In the genomic region with DNA sequence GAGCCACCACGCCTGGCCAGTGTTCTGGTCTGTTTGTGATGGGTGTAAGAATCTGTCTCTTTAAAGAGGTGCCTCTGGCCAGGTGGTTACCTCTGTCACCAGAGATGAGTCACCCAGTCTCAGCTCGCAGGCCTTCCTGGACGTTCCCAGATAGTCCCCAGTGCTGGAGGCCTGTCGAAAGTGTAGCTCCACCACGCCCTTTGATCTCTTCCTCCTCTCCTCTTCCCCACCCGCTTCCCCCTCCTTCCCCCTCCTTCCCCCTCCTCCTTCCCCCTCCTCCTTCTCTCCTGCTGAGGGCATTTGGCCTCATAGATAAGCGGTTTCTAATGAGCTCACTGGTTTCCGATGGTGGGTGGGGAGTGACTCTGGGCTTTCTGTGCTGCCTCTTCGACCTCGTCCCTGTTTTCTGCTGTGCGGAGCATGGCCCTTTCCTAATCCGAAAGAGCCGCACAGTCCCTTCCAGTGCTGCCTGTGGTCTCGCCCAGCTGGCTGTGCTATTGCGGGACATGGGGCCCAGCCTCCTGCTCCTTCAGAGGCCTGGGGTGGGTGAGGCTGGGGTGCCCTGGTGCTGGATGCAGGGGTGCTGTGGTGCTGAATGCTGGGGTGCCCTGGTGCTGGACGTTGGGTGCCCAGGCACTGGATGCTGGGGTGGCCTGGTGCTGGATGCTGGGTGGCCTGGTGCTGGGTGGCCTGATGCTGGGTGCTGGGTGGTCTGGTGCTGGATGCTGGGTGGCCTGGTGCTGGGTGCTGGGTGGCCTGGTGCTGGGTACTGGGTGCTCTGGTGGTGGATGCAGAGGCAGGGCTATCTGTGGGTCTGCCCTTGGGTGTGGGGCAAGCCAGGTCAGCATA, we compare ENCODE assay signal across 1 cellular context.
TF ChIP-seq lines count a peak whose summit lies in the region.

No MANE protein-coding gene starts in this region.

TF ChIP-seq in K562, 482 proteins besides CTCF, POLR2A, EP300 and RAD21 (continued from another document and continues in another):
- TF ChIP-seq, protein P1, sequence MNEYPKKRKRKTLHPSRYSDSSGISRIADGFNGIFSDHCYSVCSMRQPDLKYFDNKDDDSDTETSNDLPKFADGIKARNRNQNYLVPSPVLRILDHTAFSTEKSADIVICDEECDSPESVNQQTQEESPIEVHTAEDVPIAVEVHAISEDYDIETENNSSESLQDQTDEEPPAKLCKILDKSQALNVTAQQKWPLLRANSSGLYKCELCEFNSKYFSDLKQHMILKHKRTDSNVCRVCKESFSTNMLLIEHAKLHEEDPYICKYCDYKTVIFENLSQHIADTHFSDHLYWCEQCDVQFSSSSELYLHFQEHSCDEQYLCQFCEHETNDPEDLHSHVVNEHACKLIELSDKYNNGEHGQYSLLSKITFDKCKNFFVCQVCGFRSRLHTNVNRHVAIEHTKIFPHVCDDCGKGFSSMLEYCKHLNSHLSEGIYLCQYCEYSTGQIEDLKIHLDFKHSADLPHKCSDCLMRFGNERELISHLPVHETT (CRISPR knock-in tag; conservative IDR thresholded peaks at IDR 0.05 in 1 of 2, IDR thresholded peaks at IDR 0.05 in 1 of 2), result peak in 1 of 2 experiments; percentile 69; a peak in 1 of 4 replicates
- TF ChIP-seq SETDB1 (IDR thresholded peaks at IDR 0.05; ENCODE audit: low read length) (no peak), ARHGAP35 (IDR thresholded peaks at IDR 0.05; ENCODE audit: partially characterized antibody) (peak; percentile 44), LARP7 (IDR thresholded peaks at IDR 0.05) (no peak), ZBTB17 (CRISPR knock-in tag; IDR thresholded peaks at IDR 0.05) (0 out of 2 replicates have a peak, but pooled peaks have one; percentile 38), ZNF586 (CRISPR knock-in tag; conservative IDR thresholded peaks at IDR 0.05) (no peak), LCOR (CRISPR knock-in tag; IDR thresholded peaks at IDR 0.05) (0 out of 2 replicates have a peak, but pooled peaks have one; percentile 32), NR2C2 (CRISPR knock-in tag; IDR thresholded peaks at IDR 0.05) (no peak; the same call in 1 of the 2 replicates), NR2C2 (tag; IDR thresholded peaks at IDR 0.05) (peak; percentile 87), ASH1L (IDR thresholded peaks at IDR 0.05; ENCODE audit: borderline replicate concordance, low read depth, partially characterized antibody) (no peak), SRSF3 (IDR thresholded peaks at IDR 0.05; ENCODE audit: insufficient read depth, low read length) (peak; percentile 93; the same call in 1 of the 2 replicates), HDAC8 (tag; IDR thresholded peaks at IDR 0.05) (no peak), RHOXF2B (CRISPR knock-in tag; conservative IDR thresholded peaks at IDR 0.05) (no peak), SMARCB1 (IDR thresholded peaks at IDR 0.05; ENCODE audit: insufficient read length, low read depth) (no peak), MTA2 (IDR thresholded peaks at IDR 0.05; ENCODE audit: low read depth) (peak; percentile 65), POLR3G (IDR thresholded peaks at IDR 0.05; ENCODE audit: extremely low read depth, insufficient read length, insufficient replicate concordance) (no peak), ZNF354B (CRISPR knock-in tag; IDR thresholded peaks at IDR 0.05) (no peak), SRSF7 (optimal IDR thresholded peaks at IDR 0.05; ENCODE audit: low read depth, low read length) (no peak), RFX5 (IDR thresholded peaks at IDR 0.05; ENCODE audit: low read depth, low read length) (no peak), BRD9 (IDR thresholded peaks at IDR 0.05; ENCODE audit: low read depth, partially characterized antibody) (peak; percentile 50), NR1H2 (CRISPR knock-in tag; IDR thresholded peaks at IDR 0.05) (no peak), GABPB1 (CRISPR knock-in tag; IDR thresholded peaks at IDR 0.05) (0 out of 2 replicates have a peak, but pooled peaks have one; percentile 29), CHCHD3 (CRISPR knock-in tag; IDR thresholded peaks at IDR 0.05) (no peak), ZNF436 (CRISPR knock-in tag; IDR thresholded peaks at IDR 0.05) (no peak), COPS2 (conservative IDR thresholded peaks at IDR 0.05) (no peak), SMARCC2 (IDR thresholded peaks at IDR 0.05; ENCODE audit: low read depth) (0 out of 2 replicates have a peak, but pooled peaks have one; percentile 25), DDX20 (tag; IDR thresholded peaks at IDR 0.05; ENCODE audit: low read depth) (no peak), ZNF212 (CRISPR knock-in tag; IDR thresholded peaks at IDR 0.05) (no peak), GTF2F1 (IDR thresholded peaks at IDR 0.05; ENCODE audit: low read depth, low read length) (no peak), DPF2 (IDR thresholded peaks at IDR 0.05) (peak; percentile 94), C11orf30 (IDR thresholded peaks at IDR 0.05; ENCODE audit: low read depth) (peak; percentile 66; the same call in 1 of the 2 replicates), TOE1 (IDR thresholded peaks at IDR 0.05; ENCODE audit: borderline replicate concordance) (peak; percentile 30; the same call in 1 of the 2 replicates), TOE1 (CRISPR knock-in tag; IDR thresholded peaks at IDR 0.05; ENCODE audit: borderline replicate concordance, low read depth) (no peak), HMG20B (CRISPR knock-in tag; IDR thresholded peaks at IDR 0.05) (no peak), OTX1 (CRISPR knock-in tag; IDR thresholded peaks at IDR 0.05) (peak; percentile 77; the same call in 1 of the 2 replicates), ZNF324 (CRISPR knock-in tag; IDR thresholded peaks at IDR 0.05) (no peak), ZNF444 (CRISPR knock-in tag; IDR thresholded peaks at IDR 0.05) (no peak), POLR2AphosphoS2 (IDR thresholded peaks at IDR 0.05; ENCODE audit: low read length) (no peak), CBX8 (IDR thresholded peaks at IDR 0.05; ENCODE audit: borderline replicate concordance, extremely low read depth, low read depth, low read length, poor library complexity, severe bottlenecking) (no peak), NCOA4 (IDR thresholded peaks at IDR 0.05; ENCODE audit: partially characterized antibody) (no peak), MCM5 (IDR thresholded peaks at IDR 0.05; ENCODE audit: low read depth) (no peak), SAFB (IDR thresholded peaks at IDR 0.05; ENCODE audit: borderline replicate concordance, low read depth, low read length) (no peak), SP1 (CRISPR knock-in tag; IDR thresholded peaks at IDR 0.05) (peak; percentile 71)
- TF ChIP-seq, protein P2, sequence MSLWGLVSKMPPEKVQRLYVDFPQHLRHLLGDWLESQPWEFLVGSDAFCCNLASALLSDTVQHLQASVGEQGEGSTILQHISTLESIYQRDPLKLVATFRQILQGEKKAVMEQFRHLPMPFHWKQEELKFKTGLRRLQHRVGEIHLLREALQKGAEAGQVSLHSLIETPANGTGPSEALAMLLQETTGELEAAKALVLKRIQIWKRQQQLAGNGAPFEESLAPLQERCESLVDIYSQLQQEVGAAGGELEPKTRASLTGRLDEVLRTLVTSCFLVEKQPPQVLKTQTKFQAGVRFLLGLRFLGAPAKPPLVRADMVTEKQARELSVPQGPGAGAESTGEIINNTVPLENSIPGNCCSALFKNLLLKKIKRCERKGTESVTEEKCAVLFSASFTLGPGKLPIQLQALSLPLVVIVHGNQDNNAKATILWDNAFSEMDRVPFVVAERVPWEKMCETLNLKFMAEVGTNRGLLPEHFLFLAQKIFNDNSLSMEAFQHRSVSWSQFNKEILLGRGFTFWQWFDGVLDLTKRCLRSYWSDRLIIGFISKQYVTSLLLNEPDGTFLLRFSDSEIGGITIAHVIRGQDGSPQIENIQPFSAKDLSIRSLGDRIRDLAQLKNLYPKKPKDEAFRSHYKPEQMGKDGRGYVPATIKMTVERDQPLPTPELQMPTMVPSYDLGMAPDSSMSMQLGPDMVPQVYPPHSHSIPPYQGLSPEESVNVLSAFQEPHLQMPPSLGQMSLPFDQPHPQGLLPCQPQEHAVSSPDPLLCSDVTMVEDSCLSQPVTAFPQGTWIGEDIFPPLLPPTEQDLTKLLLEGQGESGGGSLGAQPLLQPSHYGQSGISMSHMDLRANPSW (CRISPR knock-in tag; IDR thresholded peaks at IDR 0.05), result no peak; the same call in 1 of the 2 replicates
- TF ChIP-seq, protein P3, sequence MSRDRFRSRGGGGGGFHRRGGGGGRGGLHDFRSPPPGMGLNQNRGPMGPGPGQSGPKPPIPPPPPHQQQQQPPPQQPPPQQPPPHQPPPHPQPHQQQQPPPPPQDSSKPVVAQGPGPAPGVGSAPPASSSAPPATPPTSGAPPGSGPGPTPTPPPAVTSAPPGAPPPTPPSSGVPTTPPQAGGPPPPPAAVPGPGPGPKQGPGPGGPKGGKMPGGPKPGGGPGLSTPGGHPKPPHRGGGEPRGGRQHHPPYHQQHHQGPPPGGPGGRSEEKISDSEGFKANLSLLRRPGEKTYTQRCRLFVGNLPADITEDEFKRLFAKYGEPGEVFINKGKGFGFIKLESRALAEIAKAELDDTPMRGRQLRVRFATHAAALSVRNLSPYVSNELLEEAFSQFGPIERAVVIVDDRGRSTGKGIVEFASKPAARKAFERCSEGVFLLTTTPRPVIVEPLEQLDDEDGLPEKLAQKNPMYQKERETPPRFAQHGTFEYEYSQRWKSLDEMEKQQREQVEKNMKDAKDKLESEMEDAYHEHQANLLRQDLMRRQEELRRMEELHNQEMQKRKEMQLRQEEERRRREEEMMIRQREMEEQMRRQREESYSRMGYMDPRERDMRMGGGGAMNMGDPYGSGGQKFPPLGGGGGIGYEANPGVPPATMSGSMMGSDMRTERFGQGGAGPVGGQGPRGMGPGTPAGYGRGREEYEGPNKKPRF (IDR thresholded peaks at IDR 0.05; ENCODE audit: low read depth, low read length), result no peak
- TF ChIP-seq, protein P4, sequence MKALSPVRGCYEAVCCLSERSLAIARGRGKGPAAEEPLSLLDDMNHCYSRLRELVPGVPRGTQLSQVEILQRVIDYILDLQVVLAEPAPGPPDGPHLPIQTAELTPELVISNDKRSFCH (CRISPR knock-in tag; IDR thresholded peaks at IDR 0.05), result no peak
- TF ChIP-seq, protein P4 (tag; IDR thresholded peaks at IDR 0.05), result no peak; the same call in none of the 2 replicates
- TF ChIP-seq, protein P5, sequence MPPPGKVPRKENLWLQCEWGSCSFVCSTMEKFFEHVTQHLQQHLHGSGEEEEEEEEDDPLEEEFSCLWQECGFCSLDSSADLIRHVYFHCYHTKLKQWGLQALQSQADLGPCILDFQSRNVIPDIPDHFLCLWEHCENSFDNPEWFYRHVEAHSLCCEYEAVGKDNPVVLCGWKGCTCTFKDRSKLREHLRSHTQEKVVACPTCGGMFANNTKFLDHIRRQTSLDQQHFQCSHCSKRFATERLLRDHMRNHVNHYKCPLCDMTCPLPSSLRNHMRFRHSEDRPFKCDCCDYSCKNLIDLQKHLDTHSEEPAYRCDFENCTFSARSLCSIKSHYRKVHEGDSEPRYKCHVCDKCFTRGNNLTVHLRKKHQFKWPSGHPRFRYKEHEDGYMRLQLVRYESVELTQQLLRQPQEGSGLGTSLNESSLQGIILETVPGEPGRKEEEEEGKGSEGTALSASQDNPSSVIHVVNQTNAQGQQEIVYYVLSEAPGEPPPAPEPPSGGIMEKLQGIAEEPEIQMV (tag; conservative IDR thresholded peaks at IDR 0.05; ENCODE audit: low read depth), result no peak
- TF ChIP-seq, protein P6, sequence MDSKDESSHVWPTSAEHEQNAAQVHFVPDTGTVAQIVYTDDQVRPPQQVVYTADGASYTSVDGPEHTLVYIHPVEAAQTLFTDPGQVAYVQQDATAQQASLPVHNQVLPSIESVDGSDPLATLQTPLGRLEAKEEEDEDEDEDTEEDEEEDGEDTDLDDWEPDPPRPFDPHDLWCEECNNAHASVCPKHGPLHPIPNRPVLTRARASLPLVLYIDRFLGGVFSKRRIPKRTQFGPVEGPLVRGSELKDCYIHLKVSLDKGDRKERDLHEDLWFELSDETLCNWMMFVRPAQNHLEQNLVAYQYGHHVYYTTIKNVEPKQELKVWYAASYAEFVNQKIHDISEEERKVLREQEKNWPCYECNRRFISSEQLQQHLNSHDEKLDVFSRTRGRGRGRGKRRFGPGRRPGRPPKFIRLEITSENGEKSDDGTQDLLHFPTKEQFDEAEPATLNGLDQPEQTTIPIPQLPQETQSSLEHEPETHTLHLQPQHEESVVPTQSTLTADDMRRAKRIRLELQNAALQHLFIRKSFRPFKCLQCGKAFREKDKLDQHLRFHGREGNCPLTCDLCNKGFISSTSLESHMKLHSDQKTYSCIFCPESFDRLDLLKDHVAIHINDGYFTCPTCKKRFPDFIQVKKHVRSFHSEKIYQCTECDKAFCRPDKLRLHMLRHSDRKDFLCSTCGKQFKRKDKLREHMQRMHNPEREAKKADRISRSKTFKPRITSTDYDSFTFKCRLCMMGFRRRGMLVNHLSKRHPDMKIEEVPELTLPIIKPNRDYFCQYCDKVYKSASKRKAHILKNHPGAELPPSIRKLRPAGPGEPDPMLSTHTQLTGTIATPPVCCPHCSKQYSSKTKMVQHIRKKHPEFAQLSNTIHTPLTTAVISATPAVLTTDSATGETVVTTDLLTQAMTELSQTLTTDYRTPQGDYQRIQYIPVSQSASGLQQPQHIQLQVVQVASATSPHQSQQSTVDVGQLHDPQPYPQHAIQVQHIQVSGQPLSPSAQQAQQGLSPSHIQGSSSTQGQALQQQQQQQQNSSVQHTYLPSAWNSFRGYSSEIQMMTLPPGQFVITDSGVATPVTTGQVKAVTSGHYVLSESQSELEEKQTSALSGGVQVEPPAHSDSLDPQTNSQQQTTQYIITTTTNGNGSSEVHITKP (IDR thresholded peaks at IDR 0.05; ENCODE audit: partially characterized antibody), result peak; percentile 92
- TF ChIP-seq, protein P7, sequence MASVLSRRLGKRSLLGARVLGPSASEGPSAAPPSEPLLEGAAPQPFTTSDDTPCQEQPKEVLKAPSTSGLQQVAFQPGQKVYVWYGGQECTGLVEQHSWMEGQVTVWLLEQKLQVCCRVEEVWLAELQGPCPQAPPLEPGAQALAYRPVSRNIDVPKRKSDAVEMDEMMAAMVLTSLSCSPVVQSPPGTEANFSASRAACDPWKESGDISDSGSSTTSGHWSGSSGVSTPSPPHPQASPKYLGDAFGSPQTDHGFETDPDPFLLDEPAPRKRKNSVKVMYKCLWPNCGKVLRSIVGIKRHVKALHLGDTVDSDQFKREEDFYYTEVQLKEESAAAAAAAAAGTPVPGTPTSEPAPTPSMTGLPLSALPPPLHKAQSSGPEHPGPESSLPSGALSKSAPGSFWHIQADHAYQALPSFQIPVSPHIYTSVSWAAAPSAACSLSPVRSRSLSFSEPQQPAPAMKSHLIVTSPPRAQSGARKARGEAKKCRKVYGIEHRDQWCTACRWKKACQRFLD (CRISPR knock-in tag; IDR thresholded peaks at IDR 0.05), result peak; percentile 78; the same call in 1 of the 2 replicates
- TF ChIP-seq, protein P8, sequence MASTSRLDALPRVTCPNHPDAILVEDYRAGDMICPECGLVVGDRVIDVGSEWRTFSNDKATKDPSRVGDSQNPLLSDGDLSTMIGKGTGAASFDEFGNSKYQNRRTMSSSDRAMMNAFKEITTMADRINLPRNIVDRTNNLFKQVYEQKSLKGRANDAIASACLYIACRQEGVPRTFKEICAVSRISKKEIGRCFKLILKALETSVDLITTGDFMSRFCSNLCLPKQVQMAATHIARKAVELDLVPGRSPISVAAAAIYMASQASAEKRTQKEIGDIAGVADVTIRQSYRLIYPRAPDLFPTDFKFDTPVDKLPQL (IDR thresholded peaks at IDR 0.05; ENCODE audit: extremely low read depth, insufficient read length), result no peak
